Comparison of ENCODE assay signal across 21 cellular contexts in genomic region chr19:18452386-18452785, GRCh38. TPM values are rescaled to one million over a fixed set of nuclear protein-coding genes. Genes with fewer than 3 reads are reported as not detected.
"Had no signal": no experiment of that assay in that cellular context is flagged by ENCODE, and none has a peak within 500 bp of the region (broad histone marks: within the 10 kb centered on the region; RNA-seq: fewer than 3 reads in every experiment).

No MANE protein-coding gene starts in this region.

- H3K9me3 ChIP-seq: adrenal gland, body of pancreas, heart right ventricle, pancreas, stomach had no signal

- ATAC-seq: activated T-cell treated with anti-CD3 and anti-CD28 coated beads, Interleukin-2, amount 50 U/mL, for 4 hours; body of pancreas had no signal

- DNase-seq: activated CD4-positive, alpha-beta T cell treated with anti-CD3 and anti-CD28 coated beads, Interleukin-2, amount 50 U/mL, for 4 hours; activated CD4-positive, CD25-positive, alpha-beta regulatory T cell treated with anti-CD3 and anti-CD28 coated beads, Interleukin-2, amount 50 U/mL, for 72 hours; activated naive CD4-positive, alpha-beta T cell treated with anti-CD3 and anti-CD28 coated beads for 36 hours; activated T-cell treated with anti-CD3 and anti-CD28 coated beads, Interleukin-2, amount 50 U/mL, for 4 hours; adrenal gland; body of pancreas; central memory CD4-positive, alpha-beta T cell; cortex of kidney; effector CD8-positive, alpha-beta T cell; heart right ventricle; mammary epithelial cell; retina; stimulated activated CD4-positive, alpha-beta T cell treated with anti-CD3 and anti-CD28 coated beads, Interleukin-4, amount 100 ng/mL, for 4 hours; stomach had no signal

- H3K27ac ChIP-seq: adrenal gland, body of pancreas, heart right ventricle, pancreas, skin epidermis, stomach had no signal

- FAIRE-seq: frontal cortex, islet of Langerhans, pancreas, urothelium cell line had no signal

- H3K27me3 ChIP-seq: adrenal gland, body of pancreas, heart right ventricle, pancreas, stomach had no signal

- H3K4me3 ChIP-seq: adrenal gland, body of pancreas, heart right ventricle, pancreas, skin epidermis, stomach had no signal

RNA-seq across cellular contexts. Expression of gene LRRC25, which starts 55.0 kb away (rescaled TPM):
- total RNA-seq: activated naive CD4-positive, alpha-beta T cell treated with anti-CD3 and anti-CD28 coated beads for 36 hours; activated T-cell treated with anti-CD3 and anti-CD28 coated beads, Interleukin-2, amount 50 U/mL, for 4 hours; mammary epithelial cell; neural crest cell; T-helper 1 cell treated with Interleukin-12 subunit alpha and Interleukin-12 subunit beta and Interleukin-4 antibody, amounts not matched to agents 30 ng/mL and 1 ng/mL, for 36 hours had no signal
- polyA plus RNA-seq: mammary epithelial cell had no signal
